ENCODE assay signal across 1 cellular context in the genomic region with DNA sequence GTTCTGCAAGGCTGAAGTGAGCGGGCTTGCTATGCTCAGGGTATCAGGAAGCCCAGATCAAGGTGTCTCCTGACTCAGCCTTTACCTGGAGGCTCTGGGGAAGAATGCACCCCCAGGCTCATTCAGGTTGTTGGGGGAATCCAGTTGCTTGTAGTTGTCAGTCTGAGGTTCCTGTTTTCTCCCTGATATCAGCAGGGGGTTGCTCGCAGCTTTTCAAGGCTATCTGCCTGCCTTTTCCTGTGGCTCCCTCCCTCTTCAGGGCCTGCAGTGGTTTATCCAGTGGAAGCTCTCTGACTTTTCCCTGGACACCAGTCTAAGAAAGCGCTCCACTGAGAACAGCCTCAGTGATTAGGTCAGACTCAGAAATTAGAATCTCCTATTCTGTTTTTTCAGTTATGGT.
TF ChIP-seq lines count a peak whose summit lies in the region.

No MANE protein-coding gene starts in this region.

TF ChIP-seq in HepG2, 621 proteins besides CTCF, POLR2A, EP300 and RAD21 (continued from another document):
- TF ChIP-seq, protein P1, sequence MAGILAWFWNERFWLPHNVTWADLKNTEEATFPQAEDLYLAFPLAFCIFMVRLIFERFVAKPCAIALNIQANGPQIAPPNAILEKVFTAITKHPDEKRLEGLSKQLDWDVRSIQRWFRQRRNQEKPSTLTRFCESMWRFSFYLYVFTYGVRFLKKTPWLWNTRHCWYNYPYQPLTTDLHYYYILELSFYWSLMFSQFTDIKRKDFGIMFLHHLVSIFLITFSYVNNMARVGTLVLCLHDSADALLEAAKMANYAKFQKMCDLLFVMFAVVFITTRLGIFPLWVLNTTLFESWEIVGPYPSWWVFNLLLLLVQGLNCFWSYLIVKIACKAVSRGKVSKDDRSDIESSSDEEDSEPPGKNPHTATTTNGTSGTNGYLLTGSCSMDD (CRISPR knock-in tag; IDR thresholded peaks at IDR 0.05) = no peak
- TF ChIP-seq KDM3A (CRISPR knock-in tag; IDR thresholded peaks at IDR 0.05; ENCODE audit: low read depth) (no peak), ZFP36 (IDR thresholded peaks at IDR 0.05; ENCODE audit: borderline replicate concordance, low read depth, low read length, partially characterized antibody) (no peak), ZSCAN29 (CRISPR knock-in tag; conservative IDR thresholded peaks at IDR 0.05) (no peak), YY1 (IDR thresholded peaks at IDR 0.05; ENCODE audit: insufficient read depth, insufficient replicate concordance, low read depth, low read length) (no peak), ZFP41 (CRISPR knock-in tag; IDR thresholded peaks at IDR 0.05; ENCODE audit: borderline replicate concordance) (no peak), RXRB (CRISPR knock-in tag; IDR thresholded peaks at IDR 0.05; ENCODE audit: borderline replicate concordance) (no peak)
